In genomic region chr13:113307491-113307890, GRCh38 we compare ENCODE assay signal across 34 cellular contexts. TPM values are rescaled to one million over a fixed set of nuclear protein-coding genes. Genes with fewer than 3 reads are reported as not detected.
"Had no signal": no experiment of that assay in that cellular context is flagged by ENCODE, and none has a peak within 500 bp of the region (broad histone marks: within the 10 kb centered on the region; RNA-seq: fewer than 3 reads in every experiment).

No MANE protein-coding gene starts in this region.

- H3K4me1 Mint-ChIP-seq: activated CD4-positive, alpha-beta T cell treated with anti-CD3 and anti-CD28 coated beads, Interleukin-2, amount 10 ng/mL, durations not matched to agents 24 days and 14 days; endodermal cell had no signal

- H3K9me3 Mint-ChIP-seq: activated CD4-positive, alpha-beta memory T cell treated with anti-CD3 and anti-CD28 coated beads for 36 hours; activated CD4-positive, alpha-beta T cell treated with anti-CD3 and anti-CD28 coated beads, Interleukin-2, amount 10 ng/mL, durations not matched to agents 24 days and 14 days; activated naive CD4-positive, alpha-beta T cell treated with anti-CD3 and anti-CD28 coated beads, Interleukin-2, amount 10 ng/mL, durations not matched to agents 7 days and 5 days; activated T-helper 1 cell treated with anti-CD3 and anti-CD28 coated beads, Interleukin-12 subunit alpha, Interleukin-12 subunit beta, Interleukin-2, Interleukin-4 antibody, amounts not matched to agents 30 ng/mL and 10 ng/mL and 1 ng/mL, durations not matched to agents 14 hours and 24 hours and 36 hours; activated T-helper 2 cell treated with anti-CD3 and anti-CD28 coated beads, Interferon-gamma antibody, Interleukin-2, Interleukin-4, amounts not matched to agents 10 μg/mL and 5 μg/mL and 100 μg/mL, durations not matched to agents 14 hours and 24 hours and 36 hours; dendritic cell treated with granulocyte-macrophage colony-stimulating factor and Interleukin-4, amounts not matched to agents 40 ng/mL and 50 ng/mL, for 4 days; endodermal cell had no signal

- H3K4me3 ChIP-seq: adrenal gland, body of pancreas, coronary artery, dorsolateral prefrontal cortex, esophagus squamous epithelium had no signal

- H3K27ac ChIP-seq: adrenal gland, body of pancreas, coronary artery, dorsolateral prefrontal cortex, esophagus squamous epithelium had no signal

- H3K27me3 ChIP-seq: adrenal gland, body of pancreas, dorsolateral prefrontal cortex, esophagus squamous epithelium had no signal

- FAIRE-seq: frontal cortex had no signal

- H3K27ac Mint-ChIP-seq: activated CD4-positive, alpha-beta memory T cell treated with anti-CD3 and anti-CD28 coated beads for 36 hours; activated CD4-positive, alpha-beta T cell treated with anti-CD3 and anti-CD28 coated beads for 36 hours; activated CD4-positive, alpha-beta T cell treated with anti-CD3 and anti-CD28 coated beads, Interleukin-2, amount 10 ng/mL, durations not matched to agents 24 days and 14 days; activated CD8-positive, alpha-beta memory T cell treated with anti-CD3 and anti-CD28 coated beads, Interleukin-2, amount 10 ng/mL, durations not matched to agents 7 days and 5 days; activated CD8-positive, alpha-beta T cell treated with anti-CD3 and anti-CD28 coated beads, Interleukin-2, amount 10 ng/mL, durations not matched to agents 7 days and 5 days; activated naive CD4-positive, alpha-beta T cell treated with anti-CD3 and anti-CD28 coated beads, Interleukin-2, amount 10 ng/mL, durations not matched to agents 7 days and 5 days; activated naive CD8-positive, alpha-beta T cell; activated T-helper 1 cell treated with anti-CD3 and anti-CD28 coated beads, Interleukin-12 subunit alpha, Interleukin-12 subunit beta, Interleukin-2, Interleukin-4 antibody, amounts not matched to agents 30 ng/mL and 10 ng/mL and 1 ng/mL, durations not matched to agents 14 hours and 24 hours and 36 hours; activated T-helper 2 cell treated with anti-CD3 and anti-CD28 coated beads, Interferon-gamma antibody, Interleukin-2, Interleukin-4, amounts not matched to agents 10 μg/mL and 5 μg/mL and 100 μg/mL, durations not matched to agents 14 hours and 24 hours and 36 hours; dendritic cell treated with granulocyte-macrophage colony-stimulating factor and Interleukin-4, amounts not matched to agents 40 ng/mL and 50 ng/mL, for 4 days; endodermal cell had no signal

- H3K4me1 ChIP-seq: body of pancreas had no signal

- DNase-seq: activated CD4-positive, alpha-beta memory T cell treated with anti-CD3 and anti-CD28 coated beads for 36 hours; activated CD4-positive, alpha-beta T cell treated with anti-CD3 and anti-CD28 coated beads for 36 hours; activated CD4-positive, alpha-beta T cell treated with anti-CD3 and anti-CD28 coated beads, Interleukin-2, amount 10 ng/mL, durations not matched to agents 24 days and 14 days; activated CD4-positive, CD25-positive, alpha-beta regulatory T cell; activated CD4-positive, CD25-positive, alpha-beta regulatory T cell treated with anti-CD3 and anti-CD28 coated beads, Interleukin-2, amount 50 U/mL, for 72 hours; activated CD8-positive, alpha-beta memory T cell treated with anti-CD3 and anti-CD28 coated beads, Interleukin-2, amount 10 ng/mL, durations not matched to agents 7 days and 5 days; activated CD8-positive, alpha-beta memory T cell treated with anti-CD3 and anti-CD28 coated beads, Interleukin-2, amount 50 U/mL, for 4 hours; activated CD8-positive, alpha-beta T cell treated with anti-CD3 and anti-CD28 coated beads, Interleukin-2, amount 10 ng/mL, durations not matched to agents 7 days and 5 days; activated effector memory CD4-positive, alpha-beta T cell treated with anti-CD3 and anti-CD28 coated beads, Interleukin-2, amount 50 U/mL, for 16 hours; activated naive CD4-positive, alpha-beta T cell treated with anti-CD3 and anti-CD28 coated beads, Interleukin-2, amount 10 ng/mL, durations not matched to agents 7 days and 5 days; activated T-cell treated with anti-CD3 and anti-CD28 coated beads, Interleukin-2, amount 50 U/mL, for 1 hour; activated T-cell treated with anti-CD3 and anti-CD28 coated beads, Interleukin-2, amount 50 U/mL, for 48 hours; adrenal gland; anterior cingulate cortex; body of pancreas; caudate nucleus; cerebellar nuclear complex; dorsolateral prefrontal cortex; effector memory CD4-positive, alpha-beta T cell; endodermal cell; erythroblast; esophagus squamous epithelium; foreskin fibroblast; head of caudate nucleus; hypothalamus; T-helper 2 cell had no signal

- H3K36me3 Mint-ChIP-seq: activated naive CD8-positive, alpha-beta T cell had no signal

- H3K4me3 Mint-ChIP-seq: activated CD4-positive, alpha-beta memory T cell treated with anti-CD3 and anti-CD28 coated beads for 36 hours; activated CD4-positive, alpha-beta T cell treated with anti-CD3 and anti-CD28 coated beads for 36 hours; activated CD4-positive, alpha-beta T cell treated with anti-CD3 and anti-CD28 coated beads, Interleukin-2, amount 10 ng/mL, durations not matched to agents 24 days and 14 days; activated CD8-positive, alpha-beta memory T cell treated with anti-CD3 and anti-CD28 coated beads, Interleukin-2, amount 10 ng/mL, durations not matched to agents 7 days and 5 days; activated CD8-positive, alpha-beta T cell treated with anti-CD3 and anti-CD28 coated beads, Interleukin-2, amount 10 ng/mL, durations not matched to agents 7 days and 5 days; activated naive CD4-positive, alpha-beta T cell treated with anti-CD3 and anti-CD28 coated beads, Interleukin-2, amount 10 ng/mL, durations not matched to agents 7 days and 5 days; activated naive CD8-positive, alpha-beta T cell; activated T-helper 1 cell treated with anti-CD3 and anti-CD28 coated beads, Interleukin-12 subunit alpha, Interleukin-12 subunit beta, Interleukin-2, Interleukin-4 antibody, amounts not matched to agents 30 ng/mL and 10 ng/mL and 1 ng/mL, durations not matched to agents 14 hours and 24 hours and 36 hours; dendritic cell treated with granulocyte-macrophage colony-stimulating factor and Interleukin-4, amounts not matched to agents 40 ng/mL and 50 ng/mL, for 4 days; endodermal cell had no signal

- H3K27me3 Mint-ChIP-seq: activated CD4-positive, alpha-beta memory T cell treated with anti-CD3 and anti-CD28 coated beads for 36 hours; activated CD4-positive, alpha-beta T cell treated with anti-CD3 and anti-CD28 coated beads for 36 hours; activated CD4-positive, alpha-beta T cell treated with anti-CD3 and anti-CD28 coated beads, Interleukin-2, amount 10 ng/mL, durations not matched to agents 24 days and 14 days; activated CD8-positive, alpha-beta memory T cell treated with anti-CD3 and anti-CD28 coated beads, Interleukin-2, amount 10 ng/mL, durations not matched to agents 7 days and 5 days; activated naive CD4-positive, alpha-beta T cell treated with anti-CD3 and anti-CD28 coated beads, Interleukin-2, amount 10 ng/mL, durations not matched to agents 7 days and 5 days; activated naive CD8-positive, alpha-beta T cell; dendritic cell treated with granulocyte-macrophage colony-stimulating factor and Interleukin-4, amounts not matched to agents 40 ng/mL and 50 ng/mL, for 4 days had no signal

- ATAC-seq: activated CD4-positive, alpha-beta T cell treated with anti-CD3 and anti-CD28 coated beads for 36 hours; activated CD8-positive, alpha-beta memory T cell treated with anti-CD3 and anti-CD28 coated beads, Interleukin-2, amount 10 ng/mL, durations not matched to agents 7 days and 5 days; activated CD8-positive, alpha-beta T cell treated with anti-CD3 and anti-CD28 coated beads, Interleukin-2, amount 10 ng/mL, durations not matched to agents 7 days and 5 days; body of pancreas had no signal

- H3K9me3 ChIP-seq: adrenal gland, body of pancreas, esophagus squamous epithelium had no signal

RNA-seq across cellular contexts. Expression of gene GRTP1, which starts 56.4 kb away (rescaled TPM):
- total RNA-seq: activated CD4-positive, alpha-beta T cell treated with anti-CD3 and anti-CD28 coated beads, Interleukin-2, amount 10 ng/mL, durations not matched to agents 24 days and 14 days; activated CD8-positive, alpha-beta memory T cell treated with anti-CD3 and anti-CD28 coated beads for 36 hours; activated CD8-positive, alpha-beta memory T cell treated with anti-CD3 and anti-CD28 coated beads, Interleukin-2, amount 10 ng/mL, durations not matched to agents 7 days and 5 days; activated CD8-positive, alpha-beta T cell treated with anti-CD3 and anti-CD28 coated beads, Interleukin-2, amount 10 ng/mL, durations not matched to agents 7 days and 5 days; activated T-helper 1 cell treated with anti-CD3 and anti-CD28 coated beads, Interleukin-12 subunit alpha, Interleukin-12 subunit beta, Interleukin-2, Interleukin-4 antibody, amounts not matched to agents 30 ng/mL and 10 ng/mL and 1 ng/mL, durations not matched to agents 14 hours and 24 hours and 36 hours; activated T-helper 2 cell treated with anti-CD3 and anti-CD28 coated beads, Interferon-gamma antibody, Interleukin-2, Interleukin-4, amounts not matched to agents 10 μg/mL and 5 μg/mL and 100 μg/mL, durations not matched to agents 14 hours and 24 hours and 36 hours; T-helper 1 cell treated with Interleukin-12 subunit alpha and Interleukin-12 subunit beta and Interleukin-4 antibody, amounts not matched to agents 30 ng/mL and 1 ng/mL, for 36 hours had no signal
